37 cellular contexts compared by ENCODE assay signal in the genomic region with DNA sequence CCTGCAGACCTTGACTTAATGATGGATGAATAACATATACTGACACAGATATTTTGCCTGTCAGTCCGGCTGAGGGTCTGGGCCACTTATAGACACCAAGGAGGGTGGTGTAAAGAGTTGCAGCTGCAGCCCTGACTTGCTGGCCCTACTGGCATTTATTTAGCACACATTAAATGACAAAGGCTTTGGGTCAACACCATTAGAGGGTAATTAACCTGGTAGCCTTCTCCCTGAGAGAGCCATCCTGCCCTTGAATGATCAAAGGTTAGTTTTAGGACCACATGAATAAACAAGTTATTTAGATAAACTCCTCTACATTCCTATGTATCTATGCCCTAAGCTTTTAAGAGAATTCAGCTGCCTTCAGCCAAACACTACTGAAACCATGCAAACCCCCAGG.
"Had no signal": no experiment of that assay in that cellular context is flagged by ENCODE, and none has a peak within 500 bp of the region (broad histone marks: within the 10 kb centered on the region; RNA-seq: fewer than 3 reads in every experiment).

No MANE protein-coding gene starts in this region.

- H3K9me3 ChIP-seq: ascending aorta had no signal

- DNase-seq: activated CD4-positive, alpha-beta memory T cell treated with anti-CD3 and anti-CD28 coated beads, Interleukin-2, amount 10 ng/mL, durations not matched to agents 7 days and 5 days; activated CD4-positive, alpha-beta T cell treated with anti-CD3 and anti-CD28 coated beads for 1 hour; activated CD4-positive, alpha-beta T cell treated with anti-CD3 and anti-CD28 coated beads for 36 hours; activated CD4-positive, alpha-beta T cell treated with anti-CD3 and anti-CD28 coated beads for 48 hours; activated CD4-positive, alpha-beta T cell treated with anti-CD3 and anti-CD28 coated beads, Interleukin-2, amount 10 ng/mL, durations not matched to agents 7 days and 5 days; activated CD4-positive, alpha-beta T cell treated with anti-CD3 and anti-CD28 coated beads, Interleukin-2, amount 50 U/mL, for 48 hours; activated CD4-positive, CD25-positive, alpha-beta regulatory T cell; activated CD8-positive, alpha-beta memory T cell treated with anti-CD3 and anti-CD28 coated beads for 24 hours; activated CD8-positive, alpha-beta memory T cell treated with anti-CD3 and anti-CD28 coated beads, Interleukin-2, amount 10 ng/mL, durations not matched to agents 7 days and 5 days; activated CD8-positive, alpha-beta memory T cell treated with anti-CD3 and anti-CD28 coated beads, Interleukin-2, amount 50 U/mL, for 48 hours; activated CD8-positive, alpha-beta T cell treated with anti-CD3 and anti-CD28 coated beads, Interleukin-2, amount 10 ng/mL, durations not matched to agents 7 days and 5 days; activated effector memory CD4-positive, alpha-beta T cell treated with Interleukin-2 at 50 U/mL for 16 hours; activated gamma-delta T cell; activated naive CD4-positive, alpha-beta T cell treated with anti-CD3 and anti-CD28 coated beads, Interleukin-2, amount 10 ng/mL, durations not matched to agents 7 days and 5 days; activated naive CD4-positive, alpha-beta T cell treated with Interleukin-2 at 50 U/mL for 16 hours; activated naive CD8-positive, alpha-beta T cell treated with anti-CD3 and anti-CD28 coated beads, Interleukin-2, amount 10 ng/mL, durations not matched to agents 7 days and 5 days; activated naive CD8-positive, alpha-beta T cell treated with anti-CD3 and anti-CD28 coated beads, Interleukin-2, amount 50 U/mL, for 24 hours; activated T-cell treated with anti-CD3 and anti-CD28 coated beads, Interleukin-2, amount 50 U/mL, for 24 hours; activated T-cell treated with anti-CD3 and anti-CD28 coated beads, Interleukin-2, amount 50 U/mL, for 48 hours; amygdala; anterior cingulate cortex; caudate nucleus; cerebellar nuclear complex; T-helper 1 cell; T-helper 2 cell; T-helper 9 cell had no signal

- H3K4me1 ChIP-seq: ascending aorta had no signal

- H3K4me3 ChIP-seq: ascending aorta, cardiac muscle cell had no signal

- H3K27ac ChIP-seq: ascending aorta, cardiac muscle cell, VCaP had no signal

- H3K27ac Mint-ChIP-seq: activated CD4-positive, alpha-beta memory T cell treated with anti-CD3 and anti-CD28 coated beads, Interleukin-2, amount 10 ng/mL, durations not matched to agents 7 days and 5 days; activated CD4-positive, alpha-beta T cell treated with anti-CD3 and anti-CD28 coated beads for 36 hours; activated CD4-positive, alpha-beta T cell treated with anti-CD3 and anti-CD28 coated beads, Interleukin-2, amount 10 ng/mL, durations not matched to agents 7 days and 5 days; activated CD8-positive, alpha-beta memory T cell treated with anti-CD3 and anti-CD28 coated beads, Interleukin-2, amount 10 ng/mL, durations not matched to agents 7 days and 5 days; activated CD8-positive, alpha-beta T cell treated with anti-CD3 and anti-CD28 coated beads, Interleukin-2, amount 10 ng/mL, durations not matched to agents 7 days and 5 days; activated naive CD4-positive, alpha-beta T cell treated with anti-CD3 and anti-CD28 coated beads, Interleukin-2, amount 10 ng/mL, durations not matched to agents 7 days and 5 days; activated naive CD4-positive, alpha-beta T cell treated with anti-CD3 and anti-CD28 coated beads, Interleukin-2, amount 50 U/mL, for 24 hours; activated naive CD8-positive, alpha-beta T cell; activated naive CD8-positive, alpha-beta T cell treated with anti-CD3 and anti-CD28 coated beads, Interleukin-2, amount 10 ng/mL, durations not matched to agents 7 days and 5 days; activated naive CD8-positive, alpha-beta T cell treated with anti-CD3 and anti-CD28 coated beads, Interleukin-2, amount 50 U/mL, for 24 hours; activated T-cell treated with anti-CD3 and anti-CD28 coated beads, Interleukin-2, amount 50 U/mL, for 24 hours; activated T-helper 2 cell treated with anti-CD3 and anti-CD28 coated beads, Interferon-gamma antibody, Interleukin-2, Interleukin-4, amounts not matched to agents 10 μg/mL and 5 μg/mL and 100 μg/mL, durations not matched to agents 14 hours and 24 hours and 36 hours; brain; T-helper 1 cell treated with Interleukin-12 subunit alpha and Interleukin-12 subunit beta and Interleukin-4 antibody, amounts not matched to agents 30 μg/mL and 1 μg/mL, for 36 hours; T-helper 2 cell treated with Interferon-gamma antibody and Interleukin-4, amounts not matched to agents 5 μg/mL and 100 μg/mL, for 36 hours had no signal

- H3K36me3 Mint-ChIP-seq: activated CD8-positive, alpha-beta memory T cell treated with anti-CD3 and anti-CD28 coated beads, Interleukin-2, amount 10 ng/mL, durations not matched to agents 7 days and 5 days; activated naive CD4-positive, alpha-beta T cell treated with anti-CD3 and anti-CD28 coated beads, Interleukin-2, amount 10 ng/mL, durations not matched to agents 7 days and 5 days; activated naive CD4-positive, alpha-beta T cell treated with anti-CD3 and anti-CD28 coated beads, Interleukin-2, amount 50 U/mL, for 24 hours; activated naive CD8-positive, alpha-beta T cell; activated naive CD8-positive, alpha-beta T cell treated with anti-CD3 and anti-CD28 coated beads, Interleukin-2, amount 10 ng/mL, durations not matched to agents 7 days and 5 days; brain had no signal

- H3K27me3 ChIP-seq: ascending aorta, cardiac muscle cell had no signal

- H3K36me3 ChIP-seq: ascending aorta, cardiac muscle cell had no signal

- H3K4me1 Mint-ChIP-seq: activated CD4-positive, alpha-beta memory T cell treated with anti-CD3 and anti-CD28 coated beads, Interleukin-2, amount 10 ng/mL, durations not matched to agents 7 days and 5 days; activated CD4-positive, alpha-beta T cell treated with anti-CD3 and anti-CD28 coated beads for 36 hours; activated CD4-positive, alpha-beta T cell treated with anti-CD3 and anti-CD28 coated beads, Interleukin-2, amount 10 ng/mL, durations not matched to agents 7 days and 5 days; activated CD8-positive, alpha-beta memory T cell treated with anti-CD3 and anti-CD28 coated beads, Interleukin-2, amount 10 ng/mL, durations not matched to agents 7 days and 5 days; activated naive CD4-positive, alpha-beta T cell treated with anti-CD3 and anti-CD28 coated beads, Interleukin-2, amount 10 ng/mL, durations not matched to agents 7 days and 5 days; activated naive CD8-positive, alpha-beta T cell treated with anti-CD3 and anti-CD28 coated beads, Interleukin-2, amount 10 ng/mL, durations not matched to agents 7 days and 5 days; activated naive CD8-positive, alpha-beta T cell treated with anti-CD3 and anti-CD28 coated beads, Interleukin-2, amount 50 U/mL, for 24 hours; brain; central memory CD8-positive, alpha-beta T cell had no signal

- H3K9me3 Mint-ChIP-seq: activated CD4-positive, alpha-beta memory T cell treated with anti-CD3 and anti-CD28 coated beads, Interleukin-2, amount 10 ng/mL, durations not matched to agents 7 days and 5 days; activated CD4-positive, alpha-beta T cell treated with anti-CD3 and anti-CD28 coated beads, Interleukin-2, amount 10 ng/mL, durations not matched to agents 7 days and 5 days; activated naive CD4-positive, alpha-beta T cell treated with anti-CD3 and anti-CD28 coated beads, Interleukin-2, amount 10 ng/mL, durations not matched to agents 7 days and 5 days; activated naive CD4-positive, alpha-beta T cell treated with anti-CD3 and anti-CD28 coated beads, Interleukin-2, amount 50 U/mL, for 24 hours; activated naive CD8-positive, alpha-beta T cell treated with anti-CD3 and anti-CD28 coated beads, Interleukin-2, amount 10 ng/mL, durations not matched to agents 7 days and 5 days; activated naive CD8-positive, alpha-beta T cell treated with anti-CD3 and anti-CD28 coated beads, Interleukin-2, amount 50 U/mL, for 24 hours; activated T-cell treated with anti-CD3 and anti-CD28 coated beads, Interleukin-2, amount 50 U/mL, for 24 hours; activated T-helper 2 cell treated with anti-CD3 and anti-CD28 coated beads, Interferon-gamma antibody, Interleukin-2, Interleukin-4, amounts not matched to agents 10 μg/mL and 5 μg/mL and 100 μg/mL, durations not matched to agents 14 hours and 24 hours and 36 hours; brain; central memory CD8-positive, alpha-beta T cell; T-helper 1 cell treated with Interleukin-12 subunit alpha and Interleukin-12 subunit beta and Interleukin-4 antibody, amounts not matched to agents 30 μg/mL and 1 μg/mL, for 36 hours; T-helper 2 cell treated with Interferon-gamma antibody and Interleukin-4, amounts not matched to agents 5 μg/mL and 100 μg/mL, for 36 hours had no signal

- H3K4me3 Mint-ChIP-seq: activated CD4-positive, alpha-beta memory T cell treated with anti-CD3 and anti-CD28 coated beads, Interleukin-2, amount 10 ng/mL, durations not matched to agents 7 days and 5 days; activated CD4-positive, alpha-beta T cell treated with anti-CD3 and anti-CD28 coated beads for 36 hours; activated CD4-positive, alpha-beta T cell treated with anti-CD3 and anti-CD28 coated beads, Interleukin-2, amount 10 ng/mL, durations not matched to agents 7 days and 5 days; activated CD8-positive, alpha-beta memory T cell treated with anti-CD3 and anti-CD28 coated beads, Interleukin-2, amount 10 ng/mL, durations not matched to agents 7 days and 5 days; activated CD8-positive, alpha-beta T cell treated with anti-CD3 and anti-CD28 coated beads, Interleukin-2, amount 10 ng/mL, durations not matched to agents 7 days and 5 days; activated naive CD4-positive, alpha-beta T cell treated with anti-CD3 and anti-CD28 coated beads, Interleukin-2, amount 10 ng/mL, durations not matched to agents 7 days and 5 days; activated naive CD4-positive, alpha-beta T cell treated with anti-CD3 and anti-CD28 coated beads, Interleukin-2, amount 50 U/mL, for 24 hours; activated naive CD8-positive, alpha-beta T cell; activated naive CD8-positive, alpha-beta T cell treated with anti-CD3 and anti-CD28 coated beads, Interleukin-2, amount 10 ng/mL, durations not matched to agents 7 days and 5 days; activated naive CD8-positive, alpha-beta T cell treated with anti-CD3 and anti-CD28 coated beads, Interleukin-2, amount 50 U/mL, for 24 hours; activated T-cell treated with anti-CD3 and anti-CD28 coated beads, Interleukin-2, amount 50 U/mL, for 24 hours; brain; central memory CD8-positive, alpha-beta T cell; T-helper 1 cell treated with Interleukin-12 subunit alpha and Interleukin-12 subunit beta and Interleukin-4 antibody, amounts not matched to agents 30 μg/mL and 1 μg/mL, for 36 hours; T-helper 2 cell treated with Interferon-gamma antibody and Interleukin-4, amounts not matched to agents 5 μg/mL and 100 μg/mL, for 36 hours had no signal

- ATAC-seq: activated CD4-positive, alpha-beta T cell treated with anti-CD3 and anti-CD28 coated beads for 36 hours; activated CD4-positive, CD25-positive, alpha-beta regulatory T cell treated with anti-CD3 and anti-CD28 coated beads, Interleukin-2, amount 50 U/mL, for 24 hours; activated CD8-positive, alpha-beta memory T cell treated with anti-CD3 and anti-CD28 coated beads, Interleukin-2, amount 10 ng/mL, durations not matched to agents 7 days and 5 days; activated CD8-positive, alpha-beta T cell treated with anti-CD3 and anti-CD28 coated beads, Interleukin-2, amount 10 ng/mL, durations not matched to agents 7 days and 5 days; activated naive CD8-positive, alpha-beta T cell treated with anti-CD3 and anti-CD28 coated beads, Interleukin-2, amount 50 U/mL, for 24 hours had no signal
